15 cellular contexts compared by ENCODE assay signal in genomic region chr7:24905996-24906770, GRCh38.
DNase-seq lines count a peak whose midpoint lies in the region; FAIRE-seq and TF ChIP-seq lines count a peak whose summit lies in the region.
"Had no signal": no experiment of that assay in that cellular context is flagged by ENCODE, and none has a peak within 500 bp of the region (broad histone marks: within the 10 kb centered on the region; RNA-seq: fewer than 3 reads in every experiment).

No MANE protein-coding gene starts in this region.

- no peak overlapping the region for H3K9ac ChIP-seq in kidney (ENCODE audit: low read length in 2 of 2)

- CTCF ChIA-PET in activated CD4-positive, alpha-beta memory T cell treated with anti-CD3 and anti-CD28 coated beads for 36 hours (lab: Charles Lee) = interaction anchor here (1.1 to 1.2 kb wide), 2 partner anchors 79 to 86 kb away, joined by 4 to 6 read pairs; no protein-coding TSS in a partner anchor
- CTCF ChIA-PET in HEK293T (lab: Yijun Ruan, JAX) = no interaction called here

- no peak overlapping the region for H3K4me3 ChIP-seq in kidney (ENCODE audit: low read length in 2 of 2)
- H3K4me3 ChIP-seq: upper lobe of left lung had no signal

- intact Hi-C loops in activated CD4-positive, alpha-beta memory T cell treated with anti-CD3 and anti-CD28 coated beads for 36 hours (cut with micrococcal nuclease) = loop anchor here (2.0 to 5.0 kb wide), 5 partner anchors 123 to 1311 kb away; partner anchors contain the start of genes CYCS and GSDME
- intact Hi-C loops in kidney (cut with DNase I) = no loop called here

- no peak for TF ChIP-seq CTCF in kidney (IDR thresholded peaks at IDR 0.05; ENCODE audit: borderline replicate concordance, extremely low read depth, insufficient read depth)

- no peak for FAIRE-seq in kidney (lab: Jason Lieb, UNC)
- FAIRE-seq: colon had no signal

- no peak overlapping the region for H3K4me3 Mint-ChIP-seq in activated CD4-positive, alpha-beta memory T cell treated with anti-CD3 and anti-CD28 coated beads for 36 hours
- H3K4me3 Mint-ChIP-seq: T-helper 17 cell had no signal

- no peak; the same call in 1 of the 2 replicates for TF ChIP-seq EP300 in Ishikawa (IDR thresholded peaks at IDR 0.05; ENCODE audit: borderline replicate concordance)

- no peak overlapping the region for H3K27ac ChIP-seq in kidney (ENCODE audit: low read depth in 2 of 2, low read length in 2 of 2)
- H3K27ac ChIP-seq: 22Rv1 had no signal

- peaks cover 2 to 9% of the 10 kb centered on the region in 2 donors for H3K4me1 ChIP-seq in kidney (ENCODE audit: control insufficient read depth in 1 of 2, insufficient read depth in 1 of 2, low read depth in 1 of 2, low read length in 2 of 2)

- no peaks in the 10 kb centered on the region for H3K9me3 Mint-ChIP-seq in activated CD4-positive, alpha-beta memory T cell treated with anti-CD3 and anti-CD28 coated beads for 36 hours

- H3K9me3 ChIP-seq in kidney (ENCODE audit: control insufficient read depth in 1 of 2, low read length in 2 of 2) = no peaks in the 10 kb centered on the region
- H3K9me3 ChIP-seq: upper lobe of left lung had no signal

- H3K36me3 Mint-ChIP-seq in activated CD4-positive, alpha-beta memory T cell treated with anti-CD3 and anti-CD28 coated beads for 36 hours = peaks cover 2% of the 10 kb centered on the region

- H3K27me3 Mint-ChIP-seq in activated CD4-positive, alpha-beta memory T cell treated with anti-CD3 and anti-CD28 coated beads for 36 hours = no peaks in the 10 kb centered on the region
- H3K27me3 Mint-ChIP-seq: activated naive CD8-positive, alpha-beta T cell; T-helper 17 cell had no signal

- H3K27ac Mint-ChIP-seq in activated CD4-positive, alpha-beta memory T cell treated with anti-CD3 and anti-CD28 coated beads for 36 hours = no peak overlapping the region
- H3K27ac Mint-ChIP-seq: T-helper 17 cell had no signal

- H3K4me1 Mint-ChIP-seq in activated CD4-positive, alpha-beta memory T cell treated with anti-CD3 and anti-CD28 coated beads for 36 hours (ENCODE audit: low read depth) = peaks cover 41% of the 10 kb centered on the region

- no peaks in the 10 kb centered on the region for H3K36me3 ChIP-seq in kidney (ENCODE audit: control insufficient read depth in 1 of 2, insufficient read depth in 2 of 2, low read length in 2 of 2)
- H3K36me3 ChIP-seq: upper lobe of left lung had no signal

- no peak for TF ChIP-seq RAD21 in Ishikawa (IDR thresholded peaks at IDR 0.05; ENCODE audit: low read depth)

- POLR2A ChIA-PET in activated CD4-positive, alpha-beta memory T cell treated with anti-CD3 and anti-CD28 coated beads for 36 hours (lab: Charles Lee) = interaction anchor here (1.0 to 3.7 kb wide), 3 partner anchors 25 to 85 kb away, joined by 3 to 9 read pairs (median 5); no protein-coding TSS in a partner anchor
- POLR2A ChIA-PET in HEK293T (lab: Yijun Ruan, JAX) = no interaction called here

- DNase-seq in DMS53 (lab: John Stamatoyannopoulos, UW) (peak; percentile 40), DMS53 treated with DMSO at 0.1 percent for 48 hours (lab: John Stamatoyannopoulos, UW; ENCODE audit: unreplicated experiment) (no peak), kidney (peak; percentile 37), HEK293T (ENCODE audit: extremely low spot score) (no peak), COR-L47 (lab: John Stamatoyannopoulos, UW) (no peak), NCI-H1436 (lab: John Stamatoyannopoulos, UW) (no peak)
- peak; percentile 58 for DNase-seq in activated CD4-positive, alpha-beta memory T cell treated with anti-CD3 and anti-CD28 coated beads for 36 hours
- DNase-seq: activated CD8-positive, alpha-beta memory T cell treated with anti-CD3 and anti-CD28 coated beads for 24 hours; NCI-H2227 treated with DMSO at 0.1 percent for 48 hours; T-helper 17 cell; upper lobe of left lung had no signal

TF ChIP-seq in Ishikawa, 13 proteins besides CTCF, POLR2A, EP300 and RAD21:
- TF ChIP-seq MAX (IDR thresholded peaks at IDR 0.05) = no peak
- no peak for TF ChIP-seq REST (IDR thresholded peaks at IDR 0.05; ENCODE audit: low read depth)
- peak; percentile 52 for TF ChIP-seq USF1 (IDR thresholded peaks at IDR 0.05)
- TF ChIP-seq TEAD4 (IDR thresholded peaks at IDR 0.05) = peak; percentile 56
TF ChIP-seq in Ishikawa: peak in this region for 2.

TF ChIP-seq in HEK293T, 16 proteins besides CTCF, POLR2A, EP300 and RAD21:
- TF ChIP-seq FOXM1 (IDR thresholded peaks at IDR 0.05; ENCODE audit: borderline replicate concordance) (no peak), ZNF384 (IDR thresholded peaks at IDR 0.05) (no peak), BHLHE40 (IDR thresholded peaks at IDR 0.05; ENCODE audit: borderline replicate concordance) (no peak), FOXK2 (IDR thresholded peaks at IDR 0.05) (no peak), NFRKB (IDR thresholded peaks at IDR 0.05) (no peak), TARDBP (IDR thresholded peaks at IDR 0.05) (no peak)
- TF ChIP-seq, protein P1, sequence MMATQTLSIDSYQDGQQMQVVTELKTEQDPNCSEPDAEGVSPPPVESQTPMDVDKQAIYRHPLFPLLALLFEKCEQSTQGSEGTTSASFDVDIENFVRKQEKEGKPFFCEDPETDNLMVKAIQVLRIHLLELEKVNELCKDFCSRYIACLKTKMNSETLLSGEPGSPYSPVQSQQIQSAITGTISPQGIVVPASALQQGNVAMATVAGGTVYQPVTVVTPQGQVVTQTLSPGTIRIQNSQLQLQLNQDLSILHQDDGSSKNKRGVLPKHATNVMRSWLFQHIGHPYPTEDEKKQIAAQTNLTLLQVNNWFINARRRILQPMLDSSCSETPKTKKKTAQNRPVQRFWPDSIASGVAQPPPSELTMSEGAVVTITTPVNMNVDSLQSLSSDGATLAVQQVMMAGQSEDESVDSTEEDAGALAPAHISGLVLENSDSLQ (IDR thresholded peaks at IDR 0.05) = no peak

Comparison
In these comparisons a context has a peak if more than half of its experiments do, and no peak if none do; other contexts are left out.
1. DNase-seq: peak in DMS53 (single experiment), activated CD4-positive, alpha-beta memory T cell treated with anti-CD3 and anti-CD28 coated beads for 36 hours (single experiment) and kidney (single experiment); none in DMS53 treated with DMSO at 0.1 percent for 48 hours (single experiment), HEK293T (single experiment), COR-L47 (single experiment) and NCI-H1436 (single experiment).